ENCODE assay signal across 1 cellular context in genomic region chr18:59873616-59874015, GRCh38.
TF ChIP-seq lines count a peak whose summit lies in the region.

No MANE protein-coding gene starts in this region.

TF ChIP-seq in endothelial cell of umbilical vein, 7 proteins besides CTCF, POLR2A, EP300 and RAD21:
- TF ChIP-seq JUN (IDR thresholded peaks at IDR 0.05; ENCODE audit: borderline replicate concordance, insufficient read depth, insufficient read length, low read depth) (peak; percentile 15), MYC (IDR thresholded peaks at IDR 0.05; ENCODE audit: low read depth, low read length) (no peak), GATA2 (IDR thresholded peaks at IDR 0.05; ENCODE audit: insufficient read depth, insufficient read length, low read depth, low read length) (peak; percentile 73)
TF ChIP-seq in endothelial cell of umbilical vein: peak in this region for 2.
